ENCODE assay signal across 8 cellular contexts in genomic region chr4:97987019-97987648, GRCh38.
DNase-seq lines count a peak whose midpoint lies in the region; ATAC-seq, FAIRE-seq and TF ChIP-seq lines count a peak whose summit lies in the region.

No MANE protein-coding gene starts in this region.

- H3K27ac Mint-ChIP-seq in Calu3 (ENCODE audit: unreplicated experiment), result no peak overlapping the region
- H3K27ac Mint-ChIP-seq in activated CD8-positive, alpha-beta memory T cell treated with anti-CD3 and anti-CD28 coated beads, Interleukin-2, amount 10 ng/mL, durations not matched to agents 7 days and 5 days, result no peak overlapping the region

- no peaks in the 10 kb centered on the region for H3K27me3 ChIP-seq in keratinocyte (ENCODE audit: control insufficient read depth, extremely low read depth, insufficient read depth, low read length)

- no peaks in the 10 kb centered on the region for H3K9me3 ChIP-seq in keratinocyte (ENCODE audit: control insufficient read depth, low read depth, low read length)

- TF ChIP-seq CTCF in Calu3 (IDR thresholded peaks at IDR 0.05; ENCODE audit: unreplicated experiment) (peak; percentile 26), keratinocyte (optimal IDR thresholded peaks at IDR 0.05 in 1 of 3, IDR thresholded peaks at IDR 0.05 in 1 of 3, conservative IDR thresholded peaks at IDR 0.05 in 1 of 3; ENCODE audit: extremely low read depth in 1 of 3, insufficient read depth in 2 of 3, low read length in 3 of 3) (peak in 2 of 3 experiments; percentile 43 to 50)

- H3K9me3 Mint-ChIP-seq in Calu3 (ENCODE audit: low read depth, unreplicated experiment), result no peaks in the 10 kb centered on the region
- no peaks in the 10 kb centered on the region for H3K9me3 Mint-ChIP-seq in activated CD8-positive, alpha-beta memory T cell treated with anti-CD3 and anti-CD28 coated beads, Interleukin-2, amount 10 ng/mL, durations not matched to agents 7 days and 5 days (ENCODE audit: low read depth)

- no peaks in the 10 kb centered on the region for H3K9me1 ChIP-seq in keratinocyte (ENCODE audit: control insufficient read depth, extremely low read depth, insufficient read depth, low read length)

- peak; percentile 46 for FAIRE-seq in TTC549 (lab: Jason Lieb, UNC)
- no peak for FAIRE-seq in keratinocyte (lab: Jason Lieb, UNC)

- dilution Hi-C loops in keratinocyte (cut with MboI; ENCODE audit: extremely low pct_ligation_motif_present, low sequenced_read_pairs), result no loop called here

- H3K9ac ChIP-seq in keratinocyte (ENCODE audit: control insufficient read depth, extremely low read depth, insufficient read depth, low read length), result no peak overlapping the region

- H3K4me1 Mint-ChIP-seq in Calu3 (ENCODE audit: low read depth, unreplicated experiment), result no peaks in the 10 kb centered on the region
- no peaks in the 10 kb centered on the region for H3K4me1 Mint-ChIP-seq in activated CD8-positive, alpha-beta memory T cell treated with anti-CD3 and anti-CD28 coated beads, Interleukin-2, amount 10 ng/mL, durations not matched to agents 7 days and 5 days

- CTCF ChIA-PET in Calu3 (lab: Charles Lee), result interaction anchor here (0.7 kb wide), 1 partner anchor 266 kb away, joined by 4 read pairs; no protein-coding TSS in a partner anchor
- CTCF ChIA-PET in activated CD8-positive, alpha-beta memory T cell treated with anti-CD3 and anti-CD28 coated beads, Interleukin-2, amount 10 ng/mL, durations not matched to agents 7 days and 5 days (lab: Charles Lee), result interaction anchor here (0.7 kb wide), 1 partner anchor 128 kb away, joined by 3 read pairs; no protein-coding TSS in a partner anchor

- no peak overlapping the region for H3K4me3 ChIP-seq in keratinocyte (ENCODE audit: control insufficient read depth in 2 of 3, extremely low read depth in 1 of 3, insufficient read depth in 2 of 3, low read depth in 1 of 3, low read length in 3 of 3)

- H2AFZ ChIP-seq in keratinocyte (ENCODE audit: control insufficient read depth, low read length), result no peak overlapping the region

- BruUV-seq in Calu3 (replicated peaks; lab: Mats Ljungman, UMichigan), result no TSS peak

- no peaks in the 10 kb centered on the region for H3K4me1 ChIP-seq in keratinocyte (ENCODE audit: control insufficient read depth, extremely low read depth, insufficient read depth, low read length)

- no peaks in the 10 kb centered on the region for H3K27me3 Mint-ChIP-seq in Calu3 (ENCODE audit: unreplicated experiment)
- H3K27me3 Mint-ChIP-seq in activated CD8-positive, alpha-beta memory T cell treated with anti-CD3 and anti-CD28 coated beads, Interleukin-2, amount 10 ng/mL, durations not matched to agents 7 days and 5 days, result no peaks in the 10 kb centered on the region

- no peaks in the 10 kb centered on the region for H3K79me2 ChIP-seq in keratinocyte (ENCODE audit: control insufficient read depth, insufficient read depth, low read length)

- no peak overlapping the region for H3K27ac ChIP-seq in keratinocyte (ENCODE audit: control insufficient read depth, insufficient read depth, low read length)

- no peaks in the 10 kb centered on the region for H3K36me3 ChIP-seq in keratinocyte (ENCODE audit: control insufficient read depth in 2 of 2, extremely low read depth in 1 of 2, insufficient read depth in 2 of 2, low read length in 2 of 2)

- ATAC-seq in activated CD8-positive, alpha-beta memory T cell treated with anti-CD3 and anti-CD28 coated beads, Interleukin-2, amount 10 ng/mL, durations not matched to agents 7 days and 5 days, result no peak
- ATAC-seq in HG03135 (IDR thresholded peaks at IDR 0.05; ENCODE audit: unreplicated experiment), result no peak

- DNase-seq in Calu3 (no peak), KBM-7 (peak; percentile 52), keratinocyte (ENCODE audit: low read depth, low spot score) (no peak), 8988T (no peak)
- no peak for DNase-seq in activated CD8-positive, alpha-beta memory T cell treated with anti-CD3 and anti-CD28 coated beads, Interleukin-2, amount 10 ng/mL, durations not matched to agents 7 days and 5 days
- DNase-seq in activated CD4-positive, alpha-beta T cell treated with anti-CD3 and anti-CD28 coated beads, Interleukin-2, amount 50 U/mL, for 1 hour, result no peak

- no peaks in the 10 kb centered on the region for H3K36me3 Mint-ChIP-seq in Calu3 (ENCODE audit: insufficient read depth, unreplicated experiment)
- no peaks in the 10 kb centered on the region for H3K36me3 Mint-ChIP-seq in activated CD8-positive, alpha-beta memory T cell treated with anti-CD3 and anti-CD28 coated beads, Interleukin-2, amount 10 ng/mL, durations not matched to agents 7 days and 5 days

- H3K4me2 ChIP-seq in keratinocyte (ENCODE audit: control insufficient read depth, extremely low read depth, insufficient read depth, low read depth, low read length), result no peak overlapping the region

- intact Hi-C loops in Calu3 (cut with micrococcal nuclease; ENCODE audit: unreplicated experiment), result loop anchor here (5.0 kb wide), 1 partner anchor 265 kb away; no protein-coding TSS in a partner anchor

- H4K20me1 ChIP-seq in keratinocyte (ENCODE audit: control insufficient read depth, extremely low read depth, insufficient read depth, low read length), result no peaks in the 10 kb centered on the region

- no peak overlapping the region for H3K4me3 Mint-ChIP-seq in Calu3 (ENCODE audit: low read depth, unreplicated experiment)
- H3K4me3 Mint-ChIP-seq in activated CD8-positive, alpha-beta memory T cell treated with anti-CD3 and anti-CD28 coated beads, Interleukin-2, amount 10 ng/mL, durations not matched to agents 7 days and 5 days, result no peak overlapping the region

- in situ Hi-C loops in KBM-7 (cut with MboI; ENCODE audit: low pct_unique_long_range_greater_than_20kb, low sequenced_read_pairs), result no loop called here
